Comparison of ENCODE assay signal across 1 cellular context in genomic region chr1:42738678-42739226, GRCh38.
TF ChIP-seq lines count a peak whose summit lies in the region.

No MANE protein-coding gene starts in this region.

TF ChIP-seq in H1, 55 proteins besides CTCF, POLR2A, EP300 and RAD21:
- no peak for TF ChIP-seq TBP (IDR thresholded peaks at IDR 0.05; ENCODE audit: low read depth, low read length)
- no peak for TF ChIP-seq MAFK (IDR thresholded peaks at IDR 0.05; ENCODE audit: low read depth, low read length)
- TF ChIP-seq CBX5 (IDR thresholded peaks at IDR 0.05; ENCODE audit: low read depth, low read length): no peak
- no peak for TF ChIP-seq KDM5A (IDR thresholded peaks at IDR 0.05; ENCODE audit: low read length)
- no peak for TF ChIP-seq CHD2 (IDR thresholded peaks at IDR 0.05; ENCODE audit: low read length)
- no peak for TF ChIP-seq KDM4A (IDR thresholded peaks at IDR 0.05; ENCODE audit: low read depth, low read length, severe bottlenecking)
